8 cellular contexts compared by ENCODE assay signal in genomic region chr6:159654483-159655098, GRCh38. TPM values are rescaled to one million over a fixed set of nuclear protein-coding genes. Genes with fewer than 3 reads are reported as not detected.
DNase-seq lines count a peak whose midpoint lies in the region; ATAC-seq and TF ChIP-seq lines count a peak whose summit lies in the region.

No MANE protein-coding gene starts in this region.

- H3K27ac ChIP-seq in adrenal gland, result no peak overlapping the region
- H3K27ac ChIP-seq in right atrium auricular region, result no peak overlapping the region

- TF ChIP-seq CTCF in adrenal gland (IDR thresholded peaks at IDR 0.05) (peak; percentile 52 to 73 (median 72)), right atrium auricular region (IDR thresholded peaks at IDR 0.05) (peak; percentile 30 to 75)

- H3K9me3 ChIP-seq in adrenal gland (replicated peaks in 1 of 3) (no peaks in the 10 kb centered on the region), right atrium auricular region (no peaks in the 10 kb centered on the region)

- ATAC-seq in GM21786 (IDR thresholded peaks at IDR 0.05; ENCODE audit: unreplicated experiment) (peak; percentile 43), HG03521 (IDR thresholded peaks at IDR 0.05; ENCODE audit: unreplicated experiment) (no peak), GM21717 (IDR thresholded peaks at IDR 0.05; ENCODE audit: unreplicated experiment) (no peak)

- H3K36me3 ChIP-seq in adrenal gland (replicated peaks in 1 of 2) (no peaks in the 10 kb centered on the region), right atrium auricular region (no peaks in the 10 kb centered on the region)

- 0% methylated on average over 2 of the region's 2 CpGs for WGBS in adrenal gland, 4 donors

- H3K4me3 ChIP-seq in adrenal gland, result no peak overlapping the region
- H3K4me3 ChIP-seq in right atrium auricular region, result no peak overlapping the region

- no peaks in the 10 kb centered on the region for H3K27me3 ChIP-seq in adrenal gland
- H3K27me3 ChIP-seq in right atrium auricular region, result no peaks in the 10 kb centered on the region

- intact Hi-C loops in adrenal gland (cut with DNase I), result loop anchor here (5.0 to 10.0 kb wide), 3 partner anchors 400 to 482 kb away; no protein-coding TSS in a partner anchor

- TF ChIP-seq POLR2A in adrenal gland (IDR thresholded peaks at IDR 0.05), result no peak

- DNase-seq in AG20443 (ENCODE audit: low spot score), result peak; percentile 38
- peak; percentile 77 for DNase-seq in NCI-H2171 treated with DMSO at 0.1 percent for 48 hours (lab: John Stamatoyannopoulos, UW)
- DNase-seq in adrenal gland, result no peak
- no peak for DNase-seq in right atrium auricular region (ENCODE audit: low spot score)
- peak; percentile 13 for DNase-seq in smooth muscle cell of the brain vasculature (ENCODE audit: low read depth, low spot score)

- H3K4me1 ChIP-seq in adrenal gland (replicated peaks in 1 of 2) (no peaks in the 10 kb centered on the region), right atrium auricular region (no peaks in the 10 kb centered on the region)

RNA-seq across cellular contexts. Expression of gene SOD2, which starts 38.5 kb away (rescaled TPM):
- total RNA-seq in adrenal gland (1,000 to 10,000 TPM in 2 of 8 donors, 100 to 1,000 TPM in 6; 312 to 3,032 (median 460) TPM), right atrium auricular region (100 to 1,000 TPM; 243 to 555 TPM)
- polyA plus RNA-seq in adrenal gland, result 100 to 1,000 TPM; 129 to 348 (median 208) TPM

Comparison
In these comparisons a context has a peak if more than half of its experiments do, and no peak if none do; other contexts are left out.
1. DNase-seq: peak in AG20443 (single experiment), NCI-H2171 treated with DMSO at 0.1 percent for 48 hours (single experiment) and smooth muscle cell of the brain vasculature (single experiment); none in adrenal gland (0 of 7) and right atrium auricular region (single experiment).